8 cellular contexts compared by ENCODE assay signal in genomic region chr13:75635621-75636338, GRCh38. TPM values are rescaled to one million over a fixed set of nuclear protein-coding genes. Genes with fewer than 3 reads are reported as not detected.
DNase-seq lines count a peak whose midpoint lies in the region; ATAC-seq and TF ChIP-seq lines count a peak whose summit lies in the region.

TSS of gene LMO7 (plus strand) at chr13:75636330. CDS start at chr13:75636658, 328 bp downstream.

- no peaks in the 10 kb centered on the region for H3K79me2 ChIP-seq in HCT116 (ENCODE audit: insufficient read depth, low read length)

- H3K9me3 ChIP-seq in HCT116 (ENCODE audit: control insufficient read depth in 1 of 2, insufficient read depth in 1 of 2, low read depth in 1 of 2, low read length in 2 of 2) (no peaks in the 10 kb centered on the region), MG63 (no peaks in the 10 kb centered on the region), mucosa of descending colon (no peaks in the 10 kb centered on the region)

- no peak within 1 kb of the TSS for H3K27ac ChIP-seq in HCT116 (ENCODE audit: low read depth, low read length)

- BruUV-seq in HCT116 (replicated peaks; lab: Mats Ljungman, UMichigan): no TSS peak

- intact Hi-C loops in HCT116 (cut with micrococcal nuclease): no loop called here
- intact Hi-C loops in mucosa of descending colon (cut with DNase I, micrococcal nuclease): no loop called here

- no peaks in the 10 kb centered on the region for H3K9me3 Mint-ChIP-seq in endothelial cell (ENCODE audit: unreplicated experiment)

- no peak for TF ChIP-seq POLR2A in HCT116 (IDR thresholded peaks at IDR 0.05; ENCODE audit: borderline replicate concordance, extremely low read depth, insufficient read depth, insufficient read length)

- POLR2A ChIA-PET in HCT116 (lab: Charles Lee): no interaction called here

- H3K36me3 Mint-ChIP-seq in endothelial cell (ENCODE audit: low read depth, unreplicated experiment): no peaks in the 10 kb centered on the region

- no peak for TF ChIP-seq CTCF in HCT116 (IDR thresholded peaks at IDR 0.05 in 2 of 3, conservative IDR thresholded peaks at IDR 0.05 in 1 of 3; ENCODE audit: borderline replicate concordance in 1 of 3, insufficient read depth in 1 of 3, low read depth in 2 of 3, low read length in 2 of 3)
- no peak for TF ChIP-seq CTCF in endothelial cell (IDR thresholded peaks at IDR 0.05; ENCODE audit: unreplicated experiment)
- no peak for TF ChIP-seq CTCF in mucosa of descending colon (IDR thresholded peaks at IDR 0.05)

- H3K9me2 ChIP-seq in HCT116 (ENCODE audit: insufficient read depth): no peaks in the 10 kb centered on the region

- peaks cover 14% of the 10 kb centered on the region for H3K4me1 Mint-ChIP-seq in endothelial cell (ENCODE audit: unreplicated experiment)

- H3K4me3 Mint-ChIP-seq in endothelial cell (ENCODE audit: unreplicated experiment): peak within 1 kb of the TSS; percentile 69

- peaks cover 5 to 14% of the 10 kb centered on the region in 2 experiments; a peak in 3 of 4 replicates for H3K4me1 ChIP-seq in HCT116 (ENCODE audit: control insufficient read depth in 1 of 2, insufficient read depth in 2 of 2, low read length in 2 of 2)
- peaks cover 8% of the 10 kb centered on the region for H3K4me1 ChIP-seq in mucosa of descending colon (ENCODE audit: low read depth)

- H3K4me3 ChIP-seq in HCT116 (replicated peaks in 1 of 2; ENCODE audit: low read depth in 1 of 2, low read length in 2 of 2) (peak within 1 kb of the TSS; percentile 50 to 61), MG63 (peak within 1 kb of the TSS; percentile 73), mucosa of descending colon (peak within 1 kb of the TSS; percentile 15)

- H3K36me3 ChIP-seq in HCT116 (ENCODE audit: control insufficient read depth in 1 of 2, insufficient read depth in 2 of 2, low read length in 2 of 2) (no peaks in the 10 kb centered on the region), MG63 (peaks cover 32% of the 10 kb centered on the region), mucosa of descending colon (ENCODE audit: low read depth) (no peaks in the 10 kb centered on the region)

- peak within 1 kb of the TSS; percentile 82 for H2AFZ ChIP-seq in HCT116 (ENCODE audit: low read depth, low read length, poor library complexity, severe bottlenecking)

- no peaks in the 10 kb centered on the region for H4K20me1 ChIP-seq in HCT116 (ENCODE audit: insufficient read depth)

- H3K27ac Mint-ChIP-seq in endothelial cell (ENCODE audit: unreplicated experiment): no peak within 1 kb of the TSS

- RAD21 ChIA-PET in HCT116 (lab: Charles Lee; ENCODE audit: low non-redundant PET in 1 of 2, low total read pairs in 2 of 2, uncharacterized antibody in 2 of 2, unreplicated experiment in 2 of 2): no interaction called here

- ATAC-seq in GM18499 (IDR thresholded peaks at IDR 0.05; ENCODE audit: insufficient read depth, unreplicated experiment) (peak; percentile 26), HCT116 (peak; percentile 83), mucosa of descending colon (peak; percentile 83)
- peak; percentile 45 for ATAC-seq in stimulated activated naive CD8-positive, alpha-beta T cell treated with anti-CD3 and anti-CD28 coated beads, Interleukin-15, Interleukin-2, amounts not matched to agents 100 U/mL and 50 U/mL, for 24 hours

- peak within 1 kb of the TSS; percentile 54 for H3K9ac ChIP-seq in HCT116 (ENCODE audit: low read length)

- no peak for TF ChIP-seq RAD21 in HCT116 (IDR thresholded peaks at IDR 0.05; ENCODE audit: low read depth)

- DNase-seq in HCT116 (ENCODE audit: low read depth, low spot score): no peak
- peak; percentile 86 for DNase-seq in MG63
- peak; percentile 2 to 36 for DNase-seq in activated CD8-positive, alpha-beta memory T cell treated with anti-CD3 and anti-CD28 coated beads for 1 hour (ENCODE audit: extremely low read depth in 1 of 2, low read depth in 1 of 2)
- DNase-seq in endothelial cell (ENCODE audit: low spot score): peak; percentile 33
- peak in 2 of 3 donors; percentile 50 to 71 for DNase-seq in mucosa of descending colon
- DNase-seq in stimulated activated naive CD8-positive, alpha-beta T cell treated with anti-CD3 and anti-CD28 coated beads, Interleukin-15, Interleukin-2, amounts not matched to agents 100 U/mL and 50 U/mL, for 24 hours: peak; percentile 45
- DNase-seq in foreskin melanocyte: no peak

- CTCF ChIA-PET in HCT116 (lab: Charles Lee): no interaction called here

- H3K4me2 ChIP-seq in HCT116 (ENCODE audit: low read length): peak within 1 kb of the TSS; percentile 96

- peaks cover 10% of the 10 kb centered on the region for H3K27me3 Mint-ChIP-seq in endothelial cell (ENCODE audit: unreplicated experiment)

- H3K27me3 ChIP-seq in HCT116 (ENCODE audit: insufficient read depth, low read length): no peaks in the 10 kb centered on the region
- H3K27me3 ChIP-seq in MG63: no peaks in the 10 kb centered on the region

TF ChIP-seq in HCT116, 20 proteins besides CTCF, POLR2A, EP300 and RAD21:
- no peak for TF ChIP-seq FOSL1 (IDR thresholded peaks at IDR 0.05; ENCODE audit: low read depth)
- TF ChIP-seq EGR1 (IDR thresholded peaks at IDR 0.05; ENCODE audit: low read depth): peak; percentile 33; the same call in 1 of the 2 replicates
- 0 out of 2 replicates have a peak, but pooled peaks have one; percentile 2 for TF ChIP-seq MAX (IDR thresholded peaks at IDR 0.05)
- 0 out of 2 replicates have a peak, but pooled peaks have one; percentile 27 for TF ChIP-seq ZFX (IDR thresholded peaks at IDR 0.05)

RNA-seq across cellular contexts. Expression of gene LMO7, which starts in this region (rescaled TPM):
- total RNA-seq in HCT116 (2021; ENCODE audit: unreplicated experiment): 8.1 TPM
- polyA plus RNA-seq in HCT116 (2012): 7.4 and 8.0 TPM in 2 replicates
- 100 and 193 TPM in 2 replicates for total RNA-seq in MG63 (2014; rRNA removed; shearing (Covaris generic); ENCODE audit: low replicate concordance)
- total RNA-seq in endothelial cell (ENCODE audit: unreplicated experiment): 5.7 TPM
- total RNA-seq in mucosa of descending colon: 100 to 1,000 TPM; 127 to 243 (median 212) TPM

Comparison
In these comparisons a context has a peak if more than half of its experiments do, and no peak if none do; other contexts are left out.
1. RNA of gene LMO7 (total RNA-seq): 127 to 243 TPM in mucosa of descending colon and 100 to 193 TPM in MG63; 8.1 TPM in HCT116 (single experiment) and 5.7 TPM in endothelial cell (single experiment); every median in the first group is over 10 times any median in the second.
2. ATAC-seq: peak in every context shown above with its lines; median percentile 83 in HCT116; 83 in mucosa of descending colon; 45 in stimulated activated naive CD8-positive, alpha-beta T cell treated with anti-CD3 and anti-CD28 coated beads, Interleukin-15, Interleukin-2, amounts not matched to agents 100 U/mL and 50 U/mL, for 24 hours; 26 in GM18499.
3. DNase-seq: peak in MG63 (single experiment), activated CD8-positive, alpha-beta memory T cell treated with anti-CD3 and anti-CD28 coated beads for 1 hour (2 of 2), endothelial cell (single experiment), mucosa of descending colon (2 of 3) and stimulated activated naive CD8-positive, alpha-beta T cell treated with anti-CD3 and anti-CD28 coated beads, Interleukin-15, Interleukin-2, amounts not matched to agents 100 U/mL and 50 U/mL, for 24 hours (single experiment); none in HCT116 (single experiment) and foreskin melanocyte (single experiment).
4. H3K4me3 ChIP-seq: peak in every context shown above with its lines; median percentile 73 in MG63; 56 in HCT116; 15 in mucosa of descending colon.